ENCODE assay signal across 1 cellular context in the genomic region with DNA sequence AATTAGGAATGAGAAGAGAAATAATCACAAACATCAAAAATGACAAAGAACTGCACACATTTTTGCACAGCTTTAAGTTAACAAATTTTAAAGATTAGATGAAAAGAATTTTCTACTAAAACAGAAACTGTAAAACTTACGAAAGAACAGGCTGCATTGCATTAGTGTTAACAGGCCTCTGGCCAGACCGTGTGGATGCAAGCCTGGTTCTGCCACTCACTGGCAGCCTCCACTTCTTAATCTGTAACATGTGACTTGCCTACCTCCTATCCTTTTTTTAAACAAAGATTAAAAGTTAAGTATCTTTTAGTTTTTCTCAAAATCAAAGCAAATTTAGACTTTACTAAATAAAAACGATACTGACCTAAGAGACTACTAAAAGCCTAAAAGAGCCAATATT.
TF ChIP-seq lines count a peak whose summit lies in the region.

No MANE protein-coding gene starts in this region.

TF ChIP-seq in WTC11, 78 proteins besides CTCF, POLR2A, EP300 and RAD21 (continued from another document):
- TF ChIP-seq, protein P1, sequence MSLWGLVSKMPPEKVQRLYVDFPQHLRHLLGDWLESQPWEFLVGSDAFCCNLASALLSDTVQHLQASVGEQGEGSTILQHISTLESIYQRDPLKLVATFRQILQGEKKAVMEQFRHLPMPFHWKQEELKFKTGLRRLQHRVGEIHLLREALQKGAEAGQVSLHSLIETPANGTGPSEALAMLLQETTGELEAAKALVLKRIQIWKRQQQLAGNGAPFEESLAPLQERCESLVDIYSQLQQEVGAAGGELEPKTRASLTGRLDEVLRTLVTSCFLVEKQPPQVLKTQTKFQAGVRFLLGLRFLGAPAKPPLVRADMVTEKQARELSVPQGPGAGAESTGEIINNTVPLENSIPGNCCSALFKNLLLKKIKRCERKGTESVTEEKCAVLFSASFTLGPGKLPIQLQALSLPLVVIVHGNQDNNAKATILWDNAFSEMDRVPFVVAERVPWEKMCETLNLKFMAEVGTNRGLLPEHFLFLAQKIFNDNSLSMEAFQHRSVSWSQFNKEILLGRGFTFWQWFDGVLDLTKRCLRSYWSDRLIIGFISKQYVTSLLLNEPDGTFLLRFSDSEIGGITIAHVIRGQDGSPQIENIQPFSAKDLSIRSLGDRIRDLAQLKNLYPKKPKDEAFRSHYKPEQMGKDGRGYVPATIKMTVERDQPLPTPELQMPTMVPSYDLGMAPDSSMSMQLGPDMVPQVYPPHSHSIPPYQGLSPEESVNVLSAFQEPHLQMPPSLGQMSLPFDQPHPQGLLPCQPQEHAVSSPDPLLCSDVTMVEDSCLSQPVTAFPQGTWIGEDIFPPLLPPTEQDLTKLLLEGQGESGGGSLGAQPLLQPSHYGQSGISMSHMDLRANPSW (CRISPR knock-in tag; conservative IDR thresholded peaks at IDR 0.05; ENCODE audit: low read depth) = no peak
- TF ChIP-seq NFYB (CRISPR knock-in tag; conservative IDR thresholded peaks at IDR 0.05; ENCODE audit: low read depth) = no peak
- no peak for TF ChIP-seq EMX1 (CRISPR knock-in tag; IDR thresholded peaks at IDR 0.05)
- TF ChIP-seq MAX (CRISPR knock-in tag; IDR thresholded peaks at IDR 0.05) = no peak
- no peak for TF ChIP-seq ETV6 (CRISPR knock-in tag; IDR thresholded peaks at IDR 0.05)
- TF ChIP-seq SMAD4 (CRISPR knock-in tag; IDR thresholded peaks at IDR 0.05) = no peak
- TF ChIP-seq JAZF1 (CRISPR knock-in tag; IDR thresholded peaks at IDR 0.05) = no peak
- no peak for TF ChIP-seq ATF3 (CRISPR knock-in tag; conservative IDR thresholded peaks at IDR 0.05)
- TF ChIP-seq CBFB (CRISPR knock-in tag; IDR thresholded peaks at IDR 0.05; ENCODE audit: low read depth) = no peak
- TF ChIP-seq, protein P2, sequence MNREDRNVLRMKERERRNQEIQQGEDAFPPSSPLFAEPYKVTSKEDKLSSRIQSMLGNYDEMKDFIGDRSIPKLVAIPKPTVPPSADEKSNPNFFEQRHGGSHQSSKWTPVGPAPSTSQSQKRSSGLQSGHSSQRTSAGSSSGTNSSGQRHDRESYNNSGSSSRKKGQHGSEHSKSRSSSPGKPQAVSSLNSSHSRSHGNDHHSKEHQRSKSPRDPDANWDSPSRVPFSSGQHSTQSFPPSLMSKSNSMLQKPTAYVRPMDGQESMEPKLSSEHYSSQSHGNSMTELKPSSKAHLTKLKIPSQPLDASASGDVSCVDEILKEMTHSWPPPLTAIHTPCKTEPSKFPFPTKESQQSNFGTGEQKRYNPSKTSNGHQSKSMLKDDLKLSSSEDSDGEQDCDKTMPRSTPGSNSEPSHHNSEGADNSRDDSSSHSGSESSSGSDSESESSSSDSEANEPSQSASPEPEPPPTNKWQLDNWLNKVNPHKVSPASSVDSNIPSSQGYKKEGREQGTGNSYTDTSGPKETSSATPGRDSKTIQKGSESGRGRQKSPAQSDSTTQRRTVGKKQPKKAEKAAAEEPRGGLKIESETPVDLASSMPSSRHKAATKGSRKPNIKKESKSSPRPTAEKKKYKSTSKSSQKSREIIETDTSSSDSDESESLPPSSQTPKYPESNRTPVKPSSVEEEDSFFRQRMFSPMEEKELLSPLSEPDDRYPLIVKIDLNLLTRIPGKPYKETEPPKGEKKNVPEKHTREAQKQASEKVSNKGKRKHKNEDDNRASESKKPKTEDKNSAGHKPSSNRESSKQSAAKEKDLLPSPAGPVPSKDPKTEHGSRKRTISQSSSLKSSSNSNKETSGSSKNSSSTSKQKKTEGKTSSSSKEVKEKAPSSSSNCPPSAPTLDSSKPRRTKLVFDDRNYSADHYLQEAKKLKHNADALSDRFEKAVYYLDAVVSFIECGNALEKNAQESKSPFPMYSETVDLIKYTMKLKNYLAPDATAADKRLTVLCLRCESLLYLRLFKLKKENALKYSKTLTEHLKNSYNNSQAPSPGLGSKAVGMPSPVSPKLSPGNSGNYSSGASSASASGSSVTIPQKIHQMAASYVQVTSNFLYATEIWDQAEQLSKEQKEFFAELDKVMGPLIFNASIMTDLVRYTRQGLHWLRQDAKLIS (CRISPR knock-in tag; IDR thresholded peaks at IDR 0.05; ENCODE audit: borderline replicate concordance) = no peak
- no peak for TF ChIP-seq MXD4 (CRISPR knock-in tag; IDR thresholded peaks at IDR 0.05; ENCODE audit: borderline replicate concordance)
- TF ChIP-seq ATF2 (CRISPR knock-in tag; IDR thresholded peaks at IDR 0.05; ENCODE audit: borderline replicate concordance, low read depth) = no peak
- no peak for TF ChIP-seq NR1H2 (CRISPR knock-in tag; IDR thresholded peaks at IDR 0.05)
- no peak for TF ChIP-seq GTF2I (CRISPR knock-in tag; conservative IDR thresholded peaks at IDR 0.05)
